In the genomic region with DNA sequence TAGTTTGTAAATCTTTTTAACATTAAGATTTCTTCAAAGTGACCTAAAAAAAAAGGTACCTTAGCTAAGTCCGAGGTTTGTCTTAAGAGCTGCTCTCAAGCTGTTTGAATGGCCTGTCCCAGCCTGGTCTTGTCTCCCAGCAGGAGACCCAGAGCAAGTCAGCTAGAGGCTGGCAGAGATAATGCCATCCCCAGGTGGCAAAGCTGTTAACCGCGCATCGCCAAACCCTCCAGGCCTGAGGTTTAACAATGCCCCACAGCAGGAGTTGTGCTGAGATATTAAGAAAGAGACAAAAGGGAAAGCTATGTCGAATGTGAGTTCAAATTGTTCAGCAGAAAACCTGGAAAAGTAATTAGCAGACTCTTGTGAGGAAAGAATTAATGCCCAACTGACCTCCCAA, we compare ENCODE assay signal across 21 cellular contexts.
DNase-seq lines count a peak whose midpoint lies in the region; ATAC-seq and TF ChIP-seq lines count a peak whose summit lies in the region.
"Had no signal": no experiment of that assay in that cellular context is flagged by ENCODE, and none has a peak within 500 bp of the region (broad histone marks: within the 10 kb centered on the region; RNA-seq: fewer than 3 reads in every experiment).

No MANE protein-coding gene starts in this region.

- CTCF ChIA-PET in WTC11 (lab: Charles Lee) = interaction anchor here (0.8 to 8.3 kb wide), 13 partner anchors 16 to 520 kb away, joined by 3 to 103 read pairs (median 10); a partner anchor contains a TSS

- no peak overlapping the region for H3K27ac Mint-ChIP-seq in WTC11
- H3K27ac Mint-ChIP-seq in stimulated activated naive CD8-positive, alpha-beta T cell treated with anti-CD3 and anti-CD28 coated beads, Interleukin-15, amount 100 ng/mL, for 72 hours = no peak overlapping the region
- H3K27ac Mint-ChIP-seq: activated naive CD8-positive, alpha-beta T cell treated with anti-CD3 and anti-CD28 coated beads, Interleukin-2, amount 50 U/mL, for 24 hours; activated T-cell treated with anti-CD3 and anti-CD28 coated beads, Interleukin-2, amount 50 U/mL, for 24 hours; HFFc6 had no signal

- DNase-seq in NCI-H524 (lab: John Stamatoyannopoulos, UW) (peak; percentile 23 to 52), NCI-H524 treated with DMSO at 0.1 percent for 48 hours (lab: John Stamatoyannopoulos, UW) (no peak), NCI-H1417 (lab: John Stamatoyannopoulos, UW) (peak; percentile 40 to 91 (median 68)), WTC11 (ENCODE audit: low spot score) (no peak), retina (peak; percentile 66)
- DNase-seq in stimulated activated naive CD8-positive, alpha-beta T cell treated with anti-CD3 and anti-CD28 coated beads, Interleukin-15, amount 100 ng/mL, for 72 hours = no peak
- no peak for DNase-seq in stimulated activated naive CD4-positive, alpha-beta T cell treated with Interleukin-2 at 50 U/mL for 16 hours (lab: John Stamatoyannopoulos, UW)
- DNase-seq: activated CD4-positive, alpha-beta T cell treated with anti-CD3 and anti-CD28 coated beads for 1 hour; activated gamma-delta T cell treated with Interleukin-2 at 50 U/mL for 16 hours; activated naive CD8-positive, alpha-beta T cell treated with anti-CD3 and anti-CD28 coated beads, Interleukin-2, amount 50 U/mL, for 24 hours; activated T-cell treated with anti-CD3 and anti-CD28 coated beads, Interleukin-2, amount 50 U/mL, for 24 hours; DND-41; HFFc6; left colon; NCI-H1105; NCI-H226; nucleus accumbens; Peyer's patch; SJCRH30; upper lobe of right lung had no signal

- POLR2A ChIA-PET in WTC11 (lab: Charles Lee) = no interaction called here

- H3K36me3 Mint-ChIP-seq in WTC11 = no peaks in the 10 kb centered on the region

- TF ChIP-seq CTCF in WTC11 (IDR thresholded peaks at IDR 0.05) = no peak

- H3K9me3 Mint-ChIP-seq in WTC11 = no peaks in the 10 kb centered on the region
- H3K9me3 Mint-ChIP-seq in stimulated activated naive CD8-positive, alpha-beta T cell treated with anti-CD3 and anti-CD28 coated beads, Interleukin-15, amount 100 ng/mL, for 72 hours = no peaks in the 10 kb centered on the region
- H3K9me3 Mint-ChIP-seq: activated naive CD8-positive, alpha-beta T cell treated with anti-CD3 and anti-CD28 coated beads, Interleukin-2, amount 50 U/mL, for 24 hours; activated T-cell treated with anti-CD3 and anti-CD28 coated beads, Interleukin-2, amount 50 U/mL, for 24 hours; HFFc6 had no signal

- peaks cover 48% of the 10 kb centered on the region for H3K4me1 Mint-ChIP-seq in WTC11
- H3K4me1 Mint-ChIP-seq in stimulated activated naive CD8-positive, alpha-beta T cell treated with anti-CD3 and anti-CD28 coated beads, Interleukin-15, amount 100 ng/mL, for 72 hours = peaks cover 11% of the 10 kb centered on the region

- peaks cover 33% of the 10 kb centered on the region for H3K27me3 Mint-ChIP-seq in WTC11 (ENCODE audit: low read depth)
- peaks cover 40% of the 10 kb centered on the region for H3K27me3 Mint-ChIP-seq in stimulated activated naive CD8-positive, alpha-beta T cell treated with anti-CD3 and anti-CD28 coated beads, Interleukin-15, amount 100 ng/mL, for 72 hours

- no peak overlapping the region for H3K4me3 Mint-ChIP-seq in WTC11
- no peak overlapping the region for H3K4me3 Mint-ChIP-seq in stimulated activated naive CD8-positive, alpha-beta T cell treated with anti-CD3 and anti-CD28 coated beads, Interleukin-15, amount 100 ng/mL, for 72 hours
- H3K4me3 Mint-ChIP-seq: activated naive CD8-positive, alpha-beta T cell treated with anti-CD3 and anti-CD28 coated beads, Interleukin-2, amount 50 U/mL, for 24 hours; activated T-cell treated with anti-CD3 and anti-CD28 coated beads, Interleukin-2, amount 50 U/mL, for 24 hours; HFFc6 had no signal

- peak; percentile 18 for ATAC-seq in WTC11
- no peak for ATAC-seq in stimulated activated naive CD8-positive, alpha-beta T cell treated with anti-CD3 and anti-CD28 coated beads, Interleukin-15, amount 100 ng/mL, for 72 hours
- no peak for ATAC-seq in GM19397 (IDR thresholded peaks at IDR 0.05; ENCODE audit: unreplicated experiment)
- ATAC-seq: activated naive CD8-positive, alpha-beta T cell treated with anti-CD3 and anti-CD28 coated beads, Interleukin-2, amount 50 U/mL, for 24 hours; left colon; upper lobe of right lung had no signal

TF ChIP-seq in WTC11, 78 proteins besides CTCF, POLR2A, EP300 and RAD21:
- TF ChIP-seq ZNF423 (CRISPR knock-in tag; IDR thresholded peaks at IDR 0.05) = peak; percentile 87
- TF ChIP-seq, protein P1, sequence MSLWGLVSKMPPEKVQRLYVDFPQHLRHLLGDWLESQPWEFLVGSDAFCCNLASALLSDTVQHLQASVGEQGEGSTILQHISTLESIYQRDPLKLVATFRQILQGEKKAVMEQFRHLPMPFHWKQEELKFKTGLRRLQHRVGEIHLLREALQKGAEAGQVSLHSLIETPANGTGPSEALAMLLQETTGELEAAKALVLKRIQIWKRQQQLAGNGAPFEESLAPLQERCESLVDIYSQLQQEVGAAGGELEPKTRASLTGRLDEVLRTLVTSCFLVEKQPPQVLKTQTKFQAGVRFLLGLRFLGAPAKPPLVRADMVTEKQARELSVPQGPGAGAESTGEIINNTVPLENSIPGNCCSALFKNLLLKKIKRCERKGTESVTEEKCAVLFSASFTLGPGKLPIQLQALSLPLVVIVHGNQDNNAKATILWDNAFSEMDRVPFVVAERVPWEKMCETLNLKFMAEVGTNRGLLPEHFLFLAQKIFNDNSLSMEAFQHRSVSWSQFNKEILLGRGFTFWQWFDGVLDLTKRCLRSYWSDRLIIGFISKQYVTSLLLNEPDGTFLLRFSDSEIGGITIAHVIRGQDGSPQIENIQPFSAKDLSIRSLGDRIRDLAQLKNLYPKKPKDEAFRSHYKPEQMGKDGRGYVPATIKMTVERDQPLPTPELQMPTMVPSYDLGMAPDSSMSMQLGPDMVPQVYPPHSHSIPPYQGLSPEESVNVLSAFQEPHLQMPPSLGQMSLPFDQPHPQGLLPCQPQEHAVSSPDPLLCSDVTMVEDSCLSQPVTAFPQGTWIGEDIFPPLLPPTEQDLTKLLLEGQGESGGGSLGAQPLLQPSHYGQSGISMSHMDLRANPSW (CRISPR knock-in tag; conservative IDR thresholded peaks at IDR 0.05; ENCODE audit: low read depth) = no peak
- TF ChIP-seq SP1 (CRISPR knock-in tag; conservative IDR thresholded peaks at IDR 0.05) = 0 out of 2 replicates have a peak, but pooled peaks have one; percentile 24
- TF ChIP-seq ZNF138 (CRISPR knock-in tag; conservative IDR thresholded peaks at IDR 0.05) = no peak
- TF ChIP-seq TCF7 (CRISPR knock-in tag; IDR thresholded peaks at IDR 0.05; ENCODE audit: low read depth) = no peak
- TF ChIP-seq, protein P2, sequence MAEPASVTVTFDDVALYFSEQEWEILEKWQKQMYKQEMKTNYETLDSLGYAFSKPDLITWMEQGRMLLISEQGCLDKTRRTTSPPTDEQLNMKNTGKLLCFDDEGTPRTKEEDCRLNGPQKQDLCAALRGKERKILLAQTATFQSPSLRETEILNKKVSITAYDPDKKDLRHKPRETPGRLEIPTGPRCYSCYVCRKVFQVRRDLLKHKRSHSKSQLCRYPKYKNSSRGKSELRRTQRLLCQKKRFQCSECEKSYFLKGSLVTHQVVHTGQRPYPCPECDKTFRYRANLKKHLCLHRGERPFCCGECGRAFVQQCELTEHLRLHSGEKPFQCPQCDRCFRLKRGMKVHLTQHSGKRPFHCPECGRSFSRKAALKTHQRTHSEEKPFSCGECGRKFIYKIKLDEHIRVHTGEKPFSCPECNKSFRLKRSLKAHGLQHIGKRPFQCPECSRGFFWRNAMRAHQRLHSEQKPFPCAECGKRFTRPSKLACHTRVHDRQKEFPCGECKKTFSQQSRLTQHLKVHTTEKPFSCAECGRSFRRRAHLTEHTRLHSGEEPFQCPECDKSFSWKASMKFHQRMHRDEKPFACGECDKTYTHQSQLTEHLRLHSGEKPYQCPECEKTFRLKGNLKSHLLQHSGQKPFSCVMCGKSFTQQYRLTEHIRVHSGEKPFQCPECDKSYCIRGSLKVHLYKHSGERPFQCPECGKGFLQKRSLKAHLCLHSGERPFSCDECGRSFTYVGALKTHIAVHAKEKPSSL (CRISPR knock-in tag; conservative IDR thresholded peaks at IDR 0.05) = no peak

Comparison
In these comparisons a context has a peak if more than half of its experiments do, and no peak if none do; other contexts are left out.
1. DNase-seq: peak in NCI-H524 (2 of 2), NCI-H1417 (3 of 3) and retina (single experiment); none in NCI-H524 treated with DMSO at 0.1 percent for 48 hours (single experiment), WTC11 (single experiment), stimulated activated naive CD8-positive, alpha-beta T cell treated with anti-CD3 and anti-CD28 coated beads, Interleukin-15, amount 100 ng/mL, for 72 hours (0 of 2) and stimulated activated naive CD4-positive, alpha-beta T cell treated with Interleukin-2 at 50 U/mL for 16 hours (single experiment).